ENCODE assay signal across 10 cellular contexts in the genomic region with DNA sequence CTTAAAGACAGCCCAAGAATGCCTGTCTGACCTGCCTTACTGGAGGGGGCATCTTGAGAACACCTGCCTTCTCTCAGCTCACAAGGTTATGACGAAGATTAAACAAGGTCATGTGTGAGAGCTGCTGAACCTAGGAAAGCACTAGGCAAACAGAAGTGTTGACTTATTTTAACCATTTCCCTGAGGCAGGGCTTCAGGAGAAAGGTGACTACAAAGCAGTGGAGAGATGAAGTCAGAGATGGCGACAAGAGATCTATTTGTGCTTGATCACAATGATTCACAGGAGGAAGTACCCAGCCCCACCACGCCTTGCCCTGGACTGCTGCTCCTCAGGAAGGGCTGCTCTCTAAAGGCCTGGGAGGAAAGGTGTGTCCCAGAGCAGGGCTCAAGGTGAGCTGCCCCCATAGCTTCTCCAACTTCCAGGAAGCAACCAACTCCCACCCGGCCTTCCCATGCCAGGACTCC. TPM values are rescaled to one million over a fixed set of nuclear protein-coding genes. Genes with fewer than 3 reads are reported as not detected.
DNase-seq lines count a peak whose midpoint lies in the region; ATAC-seq and TF ChIP-seq lines count a peak whose summit lies in the region.
"Had no signal": no experiment of that assay in that cellular context is flagged by ENCODE, and none has a peak within 500 bp of the region (broad histone marks: within the 10 kb centered on the region; RNA-seq: fewer than 3 reads in every experiment).

No MANE protein-coding gene starts in this region.

- peak overlapping the region; percentile 82 for H3K27ac ChIP-seq in upper lobe of right lung

- H3K9me3 ChIP-seq in upper lobe of right lung: no peaks in the 10 kb centered on the region

- no peak overlapping the region for H3K4me3 ChIP-seq in upper lobe of right lung

- no peak for TF ChIP-seq CTCF in upper lobe of right lung (IDR thresholded peaks at IDR 0.05)

- ATAC-seq in left colon: peak; percentile 71
- peak; percentile 85 for ATAC-seq in upper lobe of right lung
- ATAC-seq: SK-N-SH treated with all-trans-retinoic acid at 6 μM for 48 hours had no signal

- H3K27ac Mint-ChIP-seq in activated naive CD4-positive, alpha-beta T cell treated with anti-CD3 and anti-CD28 coated beads, Interleukin-2, amount 50 U/mL, for 24 hours: peak overlapping the region; percentile 55
- peak overlapping the region; percentile 84 for H3K27ac Mint-ChIP-seq in activated CD4-positive, alpha-beta memory T cell treated with anti-CD3 and anti-CD28 coated beads, Interleukin-2, amount 10 ng/mL, durations not matched to agents 7 days and 5 days

- H3K36me3 ChIP-seq in upper lobe of right lung: peaks cover 50% of the 10 kb centered on the region

- peaks cover 56% of the 10 kb centered on the region for H3K4me1 ChIP-seq in upper lobe of right lung

- no peaks in the 10 kb centered on the region for H3K9me3 Mint-ChIP-seq in activated naive CD4-positive, alpha-beta T cell treated with anti-CD3 and anti-CD28 coated beads, Interleukin-2, amount 50 U/mL, for 24 hours
- H3K9me3 Mint-ChIP-seq in activated CD4-positive, alpha-beta memory T cell treated with anti-CD3 and anti-CD28 coated beads, Interleukin-2, amount 10 ng/mL, durations not matched to agents 7 days and 5 days: no peaks in the 10 kb centered on the region

- H3K27me3 Mint-ChIP-seq in activated naive CD4-positive, alpha-beta T cell treated with anti-CD3 and anti-CD28 coated beads, Interleukin-2, amount 50 U/mL, for 24 hours: no peaks in the 10 kb centered on the region
- no peaks in the 10 kb centered on the region for H3K27me3 Mint-ChIP-seq in activated CD4-positive, alpha-beta memory T cell treated with anti-CD3 and anti-CD28 coated beads, Interleukin-2, amount 10 ng/mL, durations not matched to agents 7 days and 5 days

- H3K27me3 ChIP-seq in upper lobe of right lung: no peaks in the 10 kb centered on the region

- CTCF ChIA-PET in activated CD4-positive, alpha-beta memory T cell treated with anti-CD3 and anti-CD28 coated beads, Interleukin-2, amount 10 ng/mL, durations not matched to agents 7 days and 5 days (lab: Charles Lee): interaction anchor here (0.6 to 2.3 kb wide), 22 partner anchors 11 to 446 kb away, joined by 3 to 27 read pairs (median 5); a partner anchor contains a TSS

- POLR2A ChIA-PET in activated CD4-positive, alpha-beta memory T cell treated with anti-CD3 and anti-CD28 coated beads, Interleukin-2, amount 10 ng/mL, durations not matched to agents 7 days and 5 days (lab: Charles Lee): interaction anchor here (0.7 to 3.6 kb wide), 15 partner anchors 9 to 387 kb away, joined by 3 to 49 read pairs (median 4); a partner anchor contains a TSS

- intact Hi-C loops in left colon (cut with DNase I, micrococcal nuclease) (loop anchor here in 1 of 2 donors (10.0 kb wide), 1 partner anchor 75 kb away; a partner anchor contains a TSS), upper lobe of right lung (cut with DNase I) (loop anchor here (10.0 kb wide), 1 partner anchor 75 kb away; a partner anchor contains a TSS)

- H3K4me3 Mint-ChIP-seq in activated naive CD4-positive, alpha-beta T cell treated with anti-CD3 and anti-CD28 coated beads, Interleukin-2, amount 50 U/mL, for 24 hours: no peak overlapping the region
- no peak overlapping the region for H3K4me3 Mint-ChIP-seq in activated CD4-positive, alpha-beta memory T cell treated with anti-CD3 and anti-CD28 coated beads, Interleukin-2, amount 10 ng/mL, durations not matched to agents 7 days and 5 days

- H3K4me1 Mint-ChIP-seq in activated naive CD4-positive, alpha-beta T cell treated with anti-CD3 and anti-CD28 coated beads, Interleukin-2, amount 50 U/mL, for 24 hours: peaks cover 45% of the 10 kb centered on the region
- peaks cover 63% of the 10 kb centered on the region for H3K4me1 Mint-ChIP-seq in activated CD4-positive, alpha-beta memory T cell treated with anti-CD3 and anti-CD28 coated beads, Interleukin-2, amount 10 ng/mL, durations not matched to agents 7 days and 5 days

- DNase-seq in activated naive CD4-positive, alpha-beta T cell treated with anti-CD3 and anti-CD28 coated beads, Interleukin-2, amount 50 U/mL, for 16 hours: no peak
- DNase-seq in activated CD4-positive, alpha-beta memory T cell treated with anti-CD3 and anti-CD28 coated beads, Interleukin-2, amount 10 ng/mL, durations not matched to agents 7 days and 5 days: peak; percentile 48
- peak; percentile 80 to 91 for DNase-seq in left colon
- peak; percentile 69 for DNase-seq in upper lobe of right lung
- no peak for DNase-seq in NCI-H1105 (lab: John Stamatoyannopoulos, UW)
- no peak for DNase-seq in NCI-H446 (lab: John Stamatoyannopoulos, UW)
- DNase-seq in H4 (ENCODE audit: low spot score): no peak
- DNase-seq: C1 segment of cervical spinal cord had no signal

- peaks cover 5% of the 10 kb centered on the region for H3K36me3 Mint-ChIP-seq in activated naive CD4-positive, alpha-beta T cell treated with anti-CD3 and anti-CD28 coated beads, Interleukin-2, amount 50 U/mL, for 24 hours
- H3K36me3 Mint-ChIP-seq in activated CD4-positive, alpha-beta memory T cell treated with anti-CD3 and anti-CD28 coated beads, Interleukin-2, amount 10 ng/mL, durations not matched to agents 7 days and 5 days (ENCODE audit: low read depth): peaks cover 65% of the 10 kb centered on the region

RNA-seq across cellular contexts. Expression of a gene that starts 27.8 kb away (rescaled TPM):
- 10 to 100 TPM; 55.1 to 56.8 TPM for total RNA-seq in activated CD4-positive, alpha-beta memory T cell treated with anti-CD3 and anti-CD28 coated beads, Interleukin-2, amount 10 ng/mL, durations not matched to agents 7 days and 5 days
- 10 to 100 TPM; 24.4 to 25.7 TPM for total RNA-seq in left colon
- total RNA-seq in upper lobe of right lung: 42.3 TPM
- 24.9 and 30.2 TPM in 2 replicates for total RNA-seq in H4 (2014; rRNA removed; shearing (Covaris generic))

RNA-seq across cellular contexts. Expression of a gene that starts 34.9 kb away (rescaled TPM):
- 10 to 100 TPM; 16.5 to 17.9 TPM for total RNA-seq in activated CD4-positive, alpha-beta memory T cell treated with anti-CD3 and anti-CD28 coated beads, Interleukin-2, amount 10 ng/mL, durations not matched to agents 7 days and 5 days
- total RNA-seq in left colon: 10 to 100 TPM; 48.5 to 49.4 TPM
- 35.2 TPM for total RNA-seq in upper lobe of right lung
- 1.2 and 1.7 TPM in 2 replicates for total RNA-seq in H4 (2014; rRNA removed; shearing (Covaris generic))

Comparison
In these comparisons a context has a peak if more than half of its experiments do, and no peak if none do; other contexts are left out.
1. DNase-seq: peak in activated CD4-positive, alpha-beta memory T cell treated with anti-CD3 and anti-CD28 coated beads, Interleukin-2, amount 10 ng/mL, durations not matched to agents 7 days and 5 days (single experiment), left colon (2 of 2) and upper lobe of right lung (single experiment); none in activated naive CD4-positive, alpha-beta T cell treated with anti-CD3 and anti-CD28 coated beads, Interleukin-2, amount 50 U/mL, for 16 hours (single experiment), NCI-H1105 (single experiment), NCI-H446 (0 of 2) and H4 (single experiment).